In genomic region chr17:82023447-82024241, GRCh38 we compare ENCODE assay signal across 8 cellular contexts. TPM values are rescaled to one million over a fixed set of nuclear protein-coding genes. Genes with fewer than 3 reads are reported as not detected.
DNase-seq lines count a peak whose midpoint lies in the region; ATAC-seq lines count a peak whose summit lies in the region.

No MANE protein-coding gene starts in this region.

- intact Hi-C loops in activated CD4-positive, alpha-beta T cell treated with anti-CD3 and anti-CD28 coated beads, Interleukin-2, amount 10 ng/mL, durations not matched to agents 24 days and 14 days (cut with micrococcal nuclease), result loop anchor here (1.0 to 5.0 kb wide), 8 partner anchors 14 to 204 kb away; partner anchors contain the start of genes ALYREF, ANAPC11, ASPSCR1 and DCXR

- no peaks in the 10 kb centered on the region for H3K36me3 ChIP-seq in ectodermal cell (ENCODE audit: control insufficient read depth, insufficient read depth, low read length)

- no peak overlapping the region for H3K27ac Mint-ChIP-seq in activated CD4-positive, alpha-beta T cell treated with anti-CD3 and anti-CD28 coated beads, Interleukin-2, amount 10 ng/mL, durations not matched to agents 24 days and 14 days
- peak overlapping the region in 1 of 6 donors; percentile 27 for H3K27ac Mint-ChIP-seq in naive B cell

- H3K4me1 ChIP-seq in ectodermal cell (ENCODE audit: control insufficient read depth, insufficient read depth, low read length), result peaks cover 17% of the 10 kb centered on the region

- WGBS in ectodermal cell, 2 experiments, result 11 to 12% methylated on average over 55 of the region's 55 CpGs

- no peaks in the 10 kb centered on the region for H3K9me3 Mint-ChIP-seq in activated CD4-positive, alpha-beta T cell treated with anti-CD3 and anti-CD28 coated beads, Interleukin-2, amount 10 ng/mL, durations not matched to agents 24 days and 14 days
- H3K9me3 Mint-ChIP-seq in naive B cell, result no peaks in the 10 kb centered on the region

- H3K4me3 Mint-ChIP-seq in activated CD4-positive, alpha-beta T cell treated with anti-CD3 and anti-CD28 coated beads, Interleukin-2, amount 10 ng/mL, durations not matched to agents 24 days and 14 days, result peak overlapping the region; percentile 88
- H3K4me3 Mint-ChIP-seq in naive B cell, result peak overlapping the region; percentile 80 to 91 (median 87)

- no peaks in the 10 kb centered on the region for H3K9me3 ChIP-seq in ectodermal cell (ENCODE audit: control insufficient read depth, low read length)

- ATAC-seq in HG02678 (IDR thresholded peaks at IDR 0.05; ENCODE audit: unreplicated experiment) (peak; percentile 2), naive B cell (ENCODE audit: low read depth in 2 of 2) (no peak)

- peaks cover 12% of the 10 kb centered on the region for H3K36me3 Mint-ChIP-seq in activated CD4-positive, alpha-beta T cell treated with anti-CD3 and anti-CD28 coated beads, Interleukin-2, amount 10 ng/mL, durations not matched to agents 24 days and 14 days (ENCODE audit: low read depth)
- H3K36me3 Mint-ChIP-seq in naive B cell, result no peaks in the 10 kb centered on the region

- H3K27ac ChIP-seq in ectodermal cell (ENCODE audit: insufficient read depth, low read depth, low read length, poor library complexity, severe bottlenecking), result no peak overlapping the region

- DNase-seq in activated CD4-positive, alpha-beta T cell treated with anti-CD3 and anti-CD28 coated beads, Interleukin-2, amount 10 ng/mL, durations not matched to agents 24 days and 14 days, result no peak
- no peak for DNase-seq in activated CD4-positive, alpha-beta T cell treated with anti-CD3 and anti-CD28 coated beads for 4 hours
- DNase-seq in RPMI8226 (peak; percentile 61), naive B cell (no peak), NCI-H2107 treated with DMSO at 0.1 percent for 48 hours (lab: John Stamatoyannopoulos, UW; ENCODE audit: unreplicated experiment) (no peak), LoVo (ENCODE audit: low spot score) (no peak)

- no peaks in the 10 kb centered on the region for H3K27me3 ChIP-seq in ectodermal cell (ENCODE audit: control insufficient read depth, insufficient read depth, low read length, poor library complexity, severe bottlenecking)

- H3K4me1 Mint-ChIP-seq in activated CD4-positive, alpha-beta T cell treated with anti-CD3 and anti-CD28 coated beads, Interleukin-2, amount 10 ng/mL, durations not matched to agents 24 days and 14 days, result peaks cover 23% of the 10 kb centered on the region
- peaks cover 7 to 20% (median 14%) of the 10 kb centered on the region in 3 donors for H3K4me1 Mint-ChIP-seq in naive B cell

- H3K27me3 Mint-ChIP-seq in activated CD4-positive, alpha-beta T cell treated with anti-CD3 and anti-CD28 coated beads, Interleukin-2, amount 10 ng/mL, durations not matched to agents 24 days and 14 days, result no peaks in the 10 kb centered on the region
- peaks cover 0 to 9% (median 7%) of the 10 kb centered on the region in 3 donors for H3K27me3 Mint-ChIP-seq in naive B cell

- peak overlapping the region; percentile 79 for H3K4me3 ChIP-seq in ectodermal cell (ENCODE audit: insufficient read depth, low read depth, low read length)

RNA-seq across cellular contexts. Expression of gene LRRC45, which starts 0.5 kb away (rescaled TPM):
- total RNA-seq in activated CD4-positive, alpha-beta T cell treated with anti-CD3 and anti-CD28 coated beads, Interleukin-2, amount 10 ng/mL, durations not matched to agents 24 days and 14 days, result 39.0 and 40.6 TPM in 2 replicates
- polyA plus RNA-seq in ectodermal cell (2013, experiment 1 of 4), result 30.0 TPM
- polyA plus RNA-seq in ectodermal cell (2013, experiment 2 of 4), result 27.4 TPM
- 24.5 TPM for polyA plus RNA-seq in ectodermal cell (2013, experiment 3 of 4)
- polyA plus RNA-seq in ectodermal cell (2013, experiment 4 of 4), result 21.4 TPM
- polyA plus RNA-seq in naive B cell (ENCODE audit: low read depth in 6 of 6), result 1 to 10 TPM; 1.3 to 4.6 (median 2.6) TPM

RNA-seq across cellular contexts. Expression of gene CENPX, which starts 1.0 kb away (rescaled TPM):
- 116 and 123 TPM in 2 replicates for total RNA-seq in activated CD4-positive, alpha-beta T cell treated with anti-CD3 and anti-CD28 coated beads, Interleukin-2, amount 10 ng/mL, durations not matched to agents 24 days and 14 days
- polyA plus RNA-seq in ectodermal cell (2013, experiment 1 of 4), result 81.5 TPM
- polyA plus RNA-seq in ectodermal cell (2013, experiment 2 of 4), result 79.1 TPM
- polyA plus RNA-seq in ectodermal cell (2013, experiment 3 of 4), result 67.4 TPM
- 68.3 TPM for polyA plus RNA-seq in ectodermal cell (2013, experiment 4 of 4)
- polyA plus RNA-seq in naive B cell (ENCODE audit: low read depth in 6 of 6), result 10 to 100 TPM; 52.6 to 77.6 (median 58.3) TPM

RNA-seq across cellular contexts. Expression of gene RAC3, which starts 7.8 kb away (rescaled TPM):
- 11.5 and 12.1 TPM in 2 replicates for total RNA-seq in activated CD4-positive, alpha-beta T cell treated with anti-CD3 and anti-CD28 coated beads, Interleukin-2, amount 10 ng/mL, durations not matched to agents 24 days and 14 days
- polyA plus RNA-seq in ectodermal cell (2013, experiment 1 of 4), result 82.3 TPM
- polyA plus RNA-seq in ectodermal cell (2013, experiment 2 of 4), result 64.4 TPM
- 63.3 TPM for polyA plus RNA-seq in ectodermal cell (2013, experiment 3 of 4)
- 56.0 TPM for polyA plus RNA-seq in ectodermal cell (2013, experiment 4 of 4)
- not detected for polyA plus RNA-seq in naive B cell (ENCODE audit: low read depth in 6 of 6)

RNA-seq across cellular contexts. Expression of gene DCXR, which starts 13.9 kb away (rescaled TPM):
- 128 TPM in 2 replicates for total RNA-seq in activated CD4-positive, alpha-beta T cell treated with anti-CD3 and anti-CD28 coated beads, Interleukin-2, amount 10 ng/mL, durations not matched to agents 24 days and 14 days
- 63.2 TPM for polyA plus RNA-seq in ectodermal cell (2013, experiment 1 of 4)
- polyA plus RNA-seq in ectodermal cell (2013, experiment 2 of 4), result 55.2 TPM
- 60.7 TPM for polyA plus RNA-seq in ectodermal cell (2013, experiment 3 of 4)
- 61.4 TPM for polyA plus RNA-seq in ectodermal cell (2013, experiment 4 of 4)
- polyA plus RNA-seq in naive B cell (ENCODE audit: low read depth in 6 of 6), result 100 to 1,000 TPM in 2 of 6 donors, 10 to 100 TPM in 4; 74.0 to 199 (median 98.1) TPM

RNA-seq across cellular contexts. Expression of gene RFNG, which starts 28.0 kb away (rescaled TPM):
- total RNA-seq in activated CD4-positive, alpha-beta T cell treated with anti-CD3 and anti-CD28 coated beads, Interleukin-2, amount 10 ng/mL, durations not matched to agents 24 days and 14 days, result 21.4 and 30.8 TPM in 2 replicates
- 40.9 TPM for polyA plus RNA-seq in ectodermal cell (2013, experiment 1 of 4)
- polyA plus RNA-seq in ectodermal cell (2013, experiment 2 of 4), result 35.2 TPM
- polyA plus RNA-seq in ectodermal cell (2013, experiment 3 of 4), result 32.7 TPM
- polyA plus RNA-seq in ectodermal cell (2013, experiment 4 of 4), result 41.1 TPM
- 1 to 10 TPM; 2.6 to 7.6 (median 4.8) TPM for polyA plus RNA-seq in naive B cell (ENCODE audit: low read depth in 6 of 6)
